In the genomic region with DNA sequence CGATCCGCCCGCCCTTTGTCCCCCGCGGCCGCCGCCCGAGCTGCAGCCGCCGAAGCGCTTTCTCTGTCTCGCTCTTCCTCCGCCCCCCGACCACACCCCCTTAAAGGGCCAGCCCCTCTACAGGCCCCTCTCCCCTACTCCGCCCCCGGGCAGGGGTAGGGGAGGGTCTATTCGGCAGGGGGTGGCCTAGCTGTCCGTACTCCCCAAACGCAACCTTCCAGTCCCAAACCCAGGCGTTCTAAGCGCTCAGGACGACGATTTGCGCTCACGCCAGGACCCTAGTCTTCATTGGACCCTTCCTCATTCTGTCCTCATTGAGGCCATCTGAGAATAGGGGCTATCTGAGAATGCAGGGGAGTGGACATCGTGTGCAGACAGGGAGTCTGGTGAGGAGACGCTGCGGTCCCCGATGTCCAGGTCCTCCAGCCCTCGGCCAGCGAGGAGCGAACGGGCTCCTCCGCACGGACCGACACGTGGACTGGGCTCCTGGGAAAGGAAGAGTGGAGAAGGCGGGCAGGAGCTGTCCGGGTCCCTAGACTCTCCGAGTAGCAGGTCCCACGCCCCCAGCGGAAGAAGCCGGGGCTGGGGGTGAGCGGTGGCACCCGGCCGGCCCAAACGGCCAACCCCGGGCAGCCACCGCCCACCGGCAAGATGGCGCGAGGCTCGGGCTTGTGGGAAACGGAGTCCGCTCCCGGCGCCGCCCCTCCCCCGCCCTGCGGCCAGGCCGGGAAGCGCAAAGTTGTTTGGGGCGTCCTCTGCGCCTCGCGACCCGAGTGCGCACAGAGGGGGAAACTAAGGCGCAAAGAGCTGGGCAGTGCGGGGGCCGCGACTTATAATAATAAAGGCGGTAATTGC, we compare ENCODE assay signal across 8 cellular contexts. TPM values are rescaled to one million over a fixed set of nuclear protein-coding genes. Genes with fewer than 3 reads are reported as not detected.
DNase-seq lines count a peak whose midpoint lies in the region; ATAC-seq and TF ChIP-seq lines count a peak whose summit lies in the region.

A gene with protein sequence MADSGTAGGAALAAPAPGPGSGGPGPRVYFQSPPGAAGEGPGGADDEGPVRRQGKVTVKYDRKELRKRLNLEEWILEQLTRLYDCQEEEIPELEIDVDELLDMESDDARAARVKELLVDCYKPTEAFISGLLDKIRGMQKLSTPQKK (minus strand): TSS at position 70 of the 855 bp plus-strand sequence. CDS start 270 bp downstream, outside the sequence.

- ATAC-seq in HG03520 (IDR thresholded peaks at IDR 0.05; ENCODE audit: unreplicated experiment) (peak; percentile 33), GM21515 (IDR thresholded peaks at IDR 0.05; ENCODE audit: unreplicated experiment) (no peak)

- H3K9ac ChIP-seq in duodenal mucosa (ENCODE audit: low read depth in 1 of 2, low read length in 2 of 2) (peak within 1 kb of the TSS; percentile 92 to 95), liver (ENCODE audit: low read depth in 1 of 2, low read length in 2 of 2) (peak within 1 kb of the TSS; percentile 75 to 76)

- H3K9me3 ChIP-seq in duodenal mucosa (ENCODE audit: control insufficient read depth in 1 of 2, low read length in 2 of 2) = no peaks in the 10 kb centered on the region
- H3K9me3 ChIP-seq in liver (ENCODE audit: control insufficient read depth in 4 of 4, low read length in 3 of 4) = no peaks in the 10 kb centered on the region

- WGBS in liver = under 1% methylated on average over 73 of the region's 73 CpGs

- H3K27me3 ChIP-seq in duodenal mucosa (ENCODE audit: control insufficient read depth in 1 of 2, insufficient read depth in 2 of 2, low read length in 2 of 2) (no peaks in the 10 kb centered on the region), liver (ENCODE audit: control insufficient read depth in 4 of 4, insufficient read depth in 4 of 4, low read length in 3 of 4) (no peaks in the 10 kb centered on the region)

- peaks cover 56 to 76% of the 10 kb centered on the region in 2 donors for H3K4me1 ChIP-seq in duodenal mucosa (ENCODE audit: control insufficient read depth in 1 of 2, insufficient read depth in 2 of 2, low read length in 2 of 2)
- H3K4me1 ChIP-seq in liver (ENCODE audit: control insufficient read depth in 4 of 4, insufficient read depth in 4 of 4, low read length in 3 of 4) = peaks cover 17 to 73% (median 55%) of the 10 kb centered on the region in 4 donors

- H3K36me3 ChIP-seq in duodenal mucosa (ENCODE audit: control insufficient read depth in 1 of 2, insufficient read depth in 2 of 2, low read length in 2 of 2) (peaks cover 0 to 12% of the 10 kb centered on the region in 2 donors), liver (ENCODE audit: control insufficient read depth in 4 of 4, insufficient read depth in 3 of 4, low read depth in 1 of 4, low read length in 3 of 4) (peaks cover 0 to 6% (median 4%) of the 10 kb centered on the region in 4 donors)

- peak within 1 kb of the TSS; percentile 86 for H3K4me3 ChIP-seq in GM12864 (ENCODE audit: low read depth, low read length)
- peak within 1 kb of the TSS; percentile 95 to 100 for H3K4me3 ChIP-seq in duodenal mucosa (ENCODE audit: low read depth in 1 of 2, low read length in 2 of 2)
- peak within 1 kb of the TSS; percentile 74 to 96 (median 92) for H3K4me3 ChIP-seq in liver (ENCODE audit: low read depth in 1 of 3, low read length in 3 of 3)

- DNase-seq in GM12864 (ENCODE audit: low read depth) = no peak
- peak; percentile 54 for DNase-seq in NCI-H82 treated with DMSO at 0.1 percent for 48 hours (lab: John Stamatoyannopoulos, UW; ENCODE audit: unreplicated experiment)
- peak; percentile 86 to 89 for DNase-seq in activated CD4-positive, alpha-beta T cell treated with anti-CD3 and anti-CD28 coated beads, Interleukin-2, amount 50 U/mL, for 48 hours
- DNase-seq in stimulated activated CD4-positive, alpha-beta T cell treated with anti-CD3 and anti-CD28 coated beads, Interleukin-2, amount 100 ng/mL, for 48 hours = peak; percentile 74 to 80

- TF ChIP-seq CTCF in GM12864 (IDR thresholded peaks at IDR 0.05; ENCODE audit: low read depth, low read length, missing control alignments) = no peak
- peak; percentile 9 for TF ChIP-seq CTCF in liver (IDR thresholded peaks at IDR 0.05; ENCODE audit: low read depth, low read length, missing input control)

- H3K27ac ChIP-seq in duodenal mucosa (ENCODE audit: low read depth, low read length) (peak within 1 kb of the TSS; percentile 94), liver (ENCODE audit: low read depth in 1 of 2, low read length in 2 of 2) (peak within 1 kb of the TSS; percentile 95 to 97)

- peak in 1 of 2 donors; percentile 29 for TF ChIP-seq RAD21 in liver (IDR thresholded peaks at IDR 0.05)

TF ChIP-seq in liver, 16 proteins besides CTCF, POLR2A, EP300 and RAD21:
- TF ChIP-seq GABPA (IDR thresholded peaks at IDR 0.05 in 1 of 2, conservative IDR thresholded peaks at IDR 0.05 in 1 of 2) (peak in 1 of 2 donors; percentile 49), RXRA (IDR thresholded peaks at IDR 0.05) (no peak), SP1 (IDR thresholded peaks at IDR 0.05) (peak; percentile 34), YY1 (IDR thresholded peaks at IDR 0.05) (peak; percentile 95)
- TF ChIP-seq, protein P1, sequence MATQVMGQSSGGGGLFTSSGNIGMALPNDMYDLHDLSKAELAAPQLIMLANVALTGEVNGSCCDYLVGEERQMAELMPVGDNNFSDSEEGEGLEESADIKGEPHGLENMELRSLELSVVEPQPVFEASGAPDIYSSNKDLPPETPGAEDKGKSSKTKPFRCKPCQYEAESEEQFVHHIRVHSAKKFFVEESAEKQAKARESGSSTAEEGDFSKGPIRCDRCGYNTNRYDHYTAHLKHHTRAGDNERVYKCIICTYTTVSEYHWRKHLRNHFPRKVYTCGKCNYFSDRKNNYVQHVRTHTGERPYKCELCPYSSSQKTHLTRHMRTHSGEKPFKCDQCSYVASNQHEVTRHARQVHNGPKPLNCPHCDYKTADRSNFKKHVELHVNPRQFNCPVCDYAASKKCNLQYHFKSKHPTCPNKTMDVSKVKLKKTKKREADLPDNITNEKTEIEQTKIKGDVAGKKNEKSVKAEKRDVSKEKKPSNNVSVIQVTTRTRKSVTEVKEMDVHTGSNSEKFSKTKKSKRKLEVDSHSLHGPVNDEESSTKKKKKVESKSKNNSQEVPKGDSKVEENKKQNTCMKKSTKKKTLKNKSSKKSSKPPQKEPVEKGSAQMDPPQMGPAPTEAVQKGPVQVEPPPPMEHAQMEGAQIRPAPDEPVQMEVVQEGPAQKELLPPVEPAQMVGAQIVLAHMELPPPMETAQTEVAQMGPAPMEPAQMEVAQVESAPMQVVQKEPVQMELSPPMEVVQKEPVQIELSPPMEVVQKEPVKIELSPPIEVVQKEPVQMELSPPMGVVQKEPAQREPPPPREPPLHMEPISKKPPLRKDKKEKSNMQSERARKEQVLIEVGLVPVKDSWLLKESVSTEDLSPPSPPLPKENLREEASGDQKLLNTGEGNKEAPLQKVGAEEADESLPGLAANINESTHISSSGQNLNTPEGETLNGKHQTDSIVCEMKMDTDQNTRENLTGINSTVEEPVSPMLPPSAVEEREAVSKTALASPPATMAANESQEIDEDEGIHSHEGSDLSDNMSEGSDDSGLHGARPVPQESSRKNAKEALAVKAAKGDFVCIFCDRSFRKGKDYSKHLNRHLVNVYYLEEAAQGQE (IDR thresholded peaks at IDR 0.05) = peak; percentile 37

RNA-seq across cellular contexts. Expression of the gene that starts here (rescaled TPM):
- 10 to 100 TPM; 34.9 to 41.7 TPM for total RNA-seq in liver
- polyA plus RNA-seq in liver = 10 to 100 TPM; 24.2 to 57.6 TPM
